Comparison of ENCODE assay signal across 28 cellular contexts in the genomic region with DNA sequence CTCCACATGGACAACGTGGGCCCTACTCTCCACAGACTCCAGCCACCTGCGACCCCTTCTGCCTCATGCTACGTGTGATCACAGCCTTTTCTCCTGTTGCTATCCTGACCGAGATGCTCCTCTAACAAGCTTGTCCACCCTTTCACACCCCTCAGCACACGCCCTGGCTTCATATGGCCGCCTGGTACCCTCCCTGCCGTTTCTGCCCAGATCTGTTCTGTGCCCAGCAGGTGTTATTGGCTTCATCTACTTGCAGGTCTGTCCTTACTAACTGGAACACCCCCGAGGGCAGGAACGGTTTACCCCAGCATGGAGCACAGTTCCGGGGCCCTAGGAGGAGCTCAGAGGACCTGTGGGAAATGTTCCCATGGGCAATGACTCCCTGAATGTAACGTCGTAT. TPM values are rescaled to one million over a fixed set of nuclear protein-coding genes. Genes with fewer than 3 reads are reported as not detected.
"Had no signal": no experiment of that assay in that cellular context is flagged by ENCODE, and none has a peak within 500 bp of the region (broad histone marks: within the 10 kb centered on the region; RNA-seq: fewer than 3 reads in every experiment).

No MANE protein-coding gene starts in this region.

- H3K9me3 ChIP-seq: left ventricle myocardium inferior, mucosa of descending colon, neutrophil, right atrium auricular region, right lobe of liver, stomach, testis, thyroid gland, transverse colon, upper lobe of right lung, uterus had no signal

- H3K36me3 ChIP-seq: left ventricle myocardium inferior, neutrophil, right atrium auricular region, right lobe of liver, stomach, thyroid gland, transverse colon, upper lobe of right lung, uterus had no signal

- DNase-seq: hippocampal formation; left colon; left ventricle myocardium inferior; mesendoderm; midbrain; mucosa of descending colon; naive thymus-derived CD4-positive, alpha-beta T cell; occipital lobe; right lobe of liver; stimulated activated CD4-positive, alpha-beta T cell treated with anti-CD3 and anti-CD28 coated beads, Interleukin-12 subunit alpha, Interleukin-12 subunit beta, amount 100 ng/mL, for 4 hours; stimulated activated CD4-positive, alpha-beta T cell treated with anti-CD3 and anti-CD28 coated beads, Interleukin-15, amount 100 ng/mL, for 24 hours; stimulated activated CD4-positive, alpha-beta T cell treated with anti-CD3 and anti-CD28 coated beads, Interleukin-2, amount 100 ng/mL, for 24 hours; stimulated activated CD4-positive, alpha-beta T cell treated with anti-CD3 and anti-CD28 coated beads, Interleukin-4, amount 100 ng/mL, for 1 hour; stimulated activated naive B cell treated with anti-CD40 and anti-IgM and Interleukin-4, amounts not matched to agents 10 μg/mL and 1 μg/mL and 100 μg/mL, for 72 hours; stimulated activated naive CD8-positive, alpha-beta T cell treated with anti-CD3 and anti-CD28 coated beads, Interleukin-15, Interleukin-2, amounts not matched to agents 100 U/mL and 50 U/mL, for 24 hours; stomach; testis; thyroid gland; transverse colon; uterus had no signal

- H3K4me3 ChIP-seq: left ventricle myocardium inferior, lung, mucosa of descending colon, right atrium auricular region, right lobe of liver, skin epidermis, stomach, thyroid gland, transverse colon, upper lobe of right lung, uterus had no signal

- ATAC-seq: left colon; mucosa of descending colon; naive thymus-derived CD4-positive, alpha-beta T cell; natural killer cell treated with Interleukin-12 subunit alpha and Interleukin-12 subunit beta and Interleukin-15 and Interleukin-18, amount 100 ng/mL, for 72 hours; right lobe of liver; stimulated activated naive B cell treated with anti-CD40 and anti-IgM and Interleukin-4, amounts not matched to agents 10 μg/mL and 1 μg/mL and 100 μg/mL, for 72 hours; stimulated activated naive CD8-positive, alpha-beta T cell treated with anti-CD3 and anti-CD28 coated beads, Interleukin-15, Interleukin-2, amounts not matched to agents 100 U/mL and 50 U/mL, for 24 hours; upper lobe of right lung had no signal

- H3K27ac ChIP-seq: left ventricle myocardium inferior, neutrophil, parathyroid adenoma, right atrium auricular region, right lobe of liver, skin epidermis, stomach, testis, thyroid gland, transverse colon, upper lobe of right lung, uterus had no signal

- H3K4me1 ChIP-seq: parathyroid adenoma, thyroid gland had no signal

- H3K27me3 ChIP-seq: neutrophil, right atrium auricular region, right lobe of liver, stomach, testis, thyroid gland, transverse colon, upper lobe of right lung, uterus had no signal

- FAIRE-seq: keratinocyte had no signal

RNA-seq across cellular contexts. Expression of gene DLL4, which starts 34.1 kb away (rescaled TPM):
- total RNA-seq: naive thymus-derived CD4-positive, alpha-beta T cell had no signal
